Comparison of ENCODE assay signal across 25 cellular contexts in genomic region chr2:94995516-94995915, GRCh38. TPM values are rescaled to one million over a fixed set of nuclear protein-coding genes. Genes with fewer than 3 reads are reported as not detected.
DNase-seq lines count a peak whose midpoint lies in the region; ATAC-seq and TF ChIP-seq lines count a peak whose summit lies in the region.
"Had no signal": no experiment of that assay in that cellular context is flagged by ENCODE, and none has a peak within 500 bp of the region (broad histone marks: within the 10 kb centered on the region; RNA-seq: fewer than 3 reads in every experiment).

No MANE protein-coding gene starts in this region.

- no peak overlapping the region for H3T11ph ChIP-seq in H9 (ENCODE audit: low read length)

- H3K18ac ChIP-seq in H9 (ENCODE audit: insufficient read length, low read depth, low read length) (no peak overlapping the region), neuronal stem cell (ENCODE audit: low read length) (peak overlapping the region; percentile 1)

- H3K9me3 ChIP-seq in H9 (ENCODE audit: control insufficient read depth, low read depth, low read length) (no peaks in the 10 kb centered on the region), Peyer's patch (no peaks in the 10 kb centered on the region), neuronal stem cell (replicated peaks in 1 of 2; ENCODE audit: control insufficient read depth in 2 of 2, insufficient read depth in 1 of 2, low read depth in 1 of 2, low read length in 2 of 2) (no peaks in the 10 kb centered on the region)
- H3K9me3 ChIP-seq: SJSA1 had no signal

- H3K79me2 ChIP-seq in H9 (ENCODE audit: insufficient read depth, low read length): no peaks in the 10 kb centered on the region

- H3K36me3 Mint-ChIP-seq in H9 (ENCODE audit: insufficient read depth in 1 of 3, low read depth in 3 of 3): no peaks in the 10 kb centered on the region
- no peaks in the 10 kb centered on the region for H3K36me3 Mint-ChIP-seq in activated T-cell treated with anti-CD3 and anti-CD28 coated beads, Interleukin-2, amount 50 U/mL, for 24 hours (ENCODE audit: low read depth)

- no peak overlapping the region for H2BK20ac ChIP-seq in H9 (ENCODE audit: low read depth, low read length, poor library complexity, severe bottlenecking)

- H2AK5ac ChIP-seq in H9 (ENCODE audit: insufficient read length, low read length): no peak overlapping the region
- H2AK5ac ChIP-seq in neuronal stem cell (ENCODE audit: low read depth, low read length): peak overlapping the region; percentile 4

- no peak overlapping the region for H3K56ac ChIP-seq in H9 (ENCODE audit: insufficient read length, low read depth, low read length)

- no peak overlapping the region; a peak in 1 of 7 replicates for H3K27ac Mint-ChIP-seq in H9
- no peak overlapping the region for H3K27ac Mint-ChIP-seq in activated T-cell treated with anti-CD3 and anti-CD28 coated beads, Interleukin-2, amount 50 U/mL, for 24 hours
- H3K27ac Mint-ChIP-seq: CD4-positive, alpha-beta T cell had no signal

- H4K5ac ChIP-seq in H9 (ENCODE audit: insufficient read length, low read depth, low read length): no peak overlapping the region

- H3K4me1 Mint-ChIP-seq in H9: 0 out of 4 replicates have a peak, but pooled peaks cover 0 to 2% of the 10 kb centered on the region in 2 experiments
- H3K4me1 Mint-ChIP-seq in activated T-cell treated with anti-CD3 and anti-CD28 coated beads, Interleukin-2, amount 50 U/mL, for 24 hours (ENCODE audit: low read depth): no peaks in the 10 kb centered on the region

- no peak overlapping the region for H3K4me2 ChIP-seq in H9 (ENCODE audit: insufficient read depth, insufficient read length, low read length)
- H3K4me2 ChIP-seq in neuronal stem cell (ENCODE audit: insufficient read depth, low read length, poor library complexity, severe bottlenecking): no peak overlapping the region
- H3K4me2 ChIP-seq: BLaER1 treated with 17β-estradiol and CSF1 and Interleukin-3, amounts not matched to agents 10 nM and 100 nM; PC-9 had no signal

- H4K8ac ChIP-seq in H9 (replicated peaks; ENCODE audit: insufficient read length, low read depth, low read length) (no peak overlapping the region), neuronal stem cell (ENCODE audit: low read depth, low read length) (no peak overlapping the region)

- no peak overlapping the region for H2AFZ ChIP-seq in H9 (ENCODE audit: low read length)
- H2AFZ ChIP-seq in neuronal stem cell (ENCODE audit: low read length): peak overlapping the region; percentile 81
- H2AFZ ChIP-seq: PC-9 had no signal

- H4K20me1 ChIP-seq in H9 (ENCODE audit: control insufficient read depth, insufficient read depth, insufficient read length): no peaks in the 10 kb centered on the region

- H3K27me3 Mint-ChIP-seq in H9 (ENCODE audit: low read depth): peaks cover 86% of the 10 kb centered on the region
- peaks cover 36% of the 10 kb centered on the region for H3K27me3 Mint-ChIP-seq in activated T-cell treated with anti-CD3 and anti-CD28 coated beads, Interleukin-2, amount 50 U/mL, for 24 hours

- no peak for ATAC-seq in HG02678 (IDR thresholded peaks at IDR 0.05; ENCODE audit: unreplicated experiment)
- ATAC-seq: K562 had no signal

- TF ChIP-seq CTCF in H9 (conservative IDR thresholded peaks at IDR 0.05) (no peak), Peyer's patch (IDR thresholded peaks at IDR 0.05) (no peak)

- no peaks in the 10 kb centered on the region for H3K23me2 ChIP-seq in H9 (ENCODE audit: insufficient read length, low read depth, low read length, poor library complexity, severe bottlenecking)

- no peak overlapping the region for H3K4me3 Mint-ChIP-seq in H9
- H3K4me3 Mint-ChIP-seq in activated T-cell treated with anti-CD3 and anti-CD28 coated beads, Interleukin-2, amount 50 U/mL, for 24 hours: no peak overlapping the region
- H3K4me3 Mint-ChIP-seq: CD4-positive, alpha-beta T cell had no signal

- no peak overlapping the region for H3K14ac ChIP-seq in H9 (ENCODE audit: insufficient read depth, low read length)
- H3K14ac ChIP-seq in neuronal stem cell (ENCODE audit: low read length): no peak overlapping the region

- H2BK12ac ChIP-seq in H9 (ENCODE audit: insufficient read length, low read depth, low read length): no peak overlapping the region
- no peak overlapping the region for H2BK12ac ChIP-seq in neuronal stem cell (ENCODE audit: low read length)

- H2BK5ac ChIP-seq in H9 (ENCODE audit: insufficient read length, low read length) (no peak overlapping the region), neuronal stem cell (ENCODE audit: low read length) (no peak overlapping the region)

- DNase-seq in H9 (peak; percentile 10), Peyer's patch (peak in 2 of 3 donors; percentile 22 to 28), islet precursor cell (peak; percentile 14), neuronal stem cell (ENCODE audit: low spot score) (no peak), NCI-H2029 treated with DMSO at 0.1 percent for 48 hours (lab: John Stamatoyannopoulos, UW) (no peak)
- no peak for DNase-seq in activated T-cell treated with anti-CD3 and anti-CD28 coated beads, Interleukin-2, amount 50 U/mL, for 24 hours
- no peak for DNase-seq in stimulated activated CD4-positive, alpha-beta T cell treated with anti-CD3 and anti-CD28 coated beads, Interleukin-1b, Interleukin-23, amount 100 ng/mL, for 48 hours
- DNase-seq: CD4-positive, alpha-beta T cell; MV-4-11; NCI-H1105; NCI-H1436 treated with DMSO at 0.1 percent for 48 hours; NCI-H187 treated with DMSO at 0.1 percent for 48 hours; NCI-H446; NCI-H524 treated with DMSO at 0.1 percent for 48 hours; PC-9; Right ventricle myocardium superior; RPMI8226 had no signal

- H3K36me3 ChIP-seq in Peyer's patch (no peaks in the 10 kb centered on the region), neuronal stem cell (replicated peaks in 1 of 2; ENCODE audit: control insufficient read depth in 2 of 2, insufficient read depth in 2 of 2, low read length in 2 of 2) (no peaks in the 10 kb centered on the region)
- H3K36me3 ChIP-seq: BLaER1 treated with 17β-estradiol and CSF1 and Interleukin-3, amounts not matched to agents 10 nM and 100 nM; SJSA1 had no signal

- H2BK120ac ChIP-seq in H9 (ENCODE audit: low read depth, low read length, poor library complexity, severe bottlenecking) (no peak overlapping the region), neuronal stem cell (ENCODE audit: low read depth, low read length) (no peak overlapping the region)

- H3K27me3 ChIP-seq in H9 (ENCODE audit: insufficient read depth, low read length): no peaks in the 10 kb centered on the region; the same call in 1 of the 2 replicates
- H3K27me3 ChIP-seq in Peyer's patch: no peaks in the 10 kb centered on the region
- peaks cover 0 to 11% (median 7%) of the 10 kb centered on the region in 3 experiments for H3K27me3 ChIP-seq in neuronal stem cell (ENCODE audit: control insufficient read depth in 3 of 3, insufficient read depth in 3 of 3, low read depth in 1 of 3, low read length in 3 of 3)
- H3K27me3 ChIP-seq: SJSA1 had no signal

- H3K4me1 ChIP-seq in H9 (ENCODE audit: insufficient read depth, low read length) (no peaks in the 10 kb centered on the region), Peyer's patch (no peaks in the 10 kb centered on the region), neuronal stem cell (ENCODE audit: control insufficient read depth in 2 of 2, insufficient read depth in 1 of 2, low read depth in 1 of 2, low read length in 2 of 2) (peaks cover 7 to 15% of the 10 kb centered on the region in 2 donors)
- H3K4me1 ChIP-seq: SJSA1 had no signal

- H3K9ac ChIP-seq in H9 (ENCODE audit: extremely low read depth, insufficient read length, low read length): no peak overlapping the region
- H3K9ac ChIP-seq in neuronal stem cell (ENCODE audit: low read depth, low read length, poor library complexity): no peak overlapping the region
- H3K9ac ChIP-seq: BLaER1 treated with 17β-estradiol and CSF1 and Interleukin-3, amounts not matched to agents 10 nM and 100 nM had no signal

- no peak overlapping the region for H3K4me3 ChIP-seq in Peyer's patch
- no peak overlapping the region for H3K4me3 ChIP-seq in neuronal stem cell (ENCODE audit: low read length in 2 of 2)
- H3K4me3 ChIP-seq: BLaER1 treated with 17β-estradiol and CSF1 and Interleukin-3, amounts not matched to agents 10 nM and 100 nM; K562; PC-9; SJSA1 had no signal

- H3K9me3 Mint-ChIP-seq in H9: no peaks in the 10 kb centered on the region
- H3K9me3 Mint-ChIP-seq in activated T-cell treated with anti-CD3 and anti-CD28 coated beads, Interleukin-2, amount 50 U/mL, for 24 hours: no peaks in the 10 kb centered on the region
- H3K9me3 Mint-ChIP-seq: CD4-positive, alpha-beta T cell had no signal

- H3K23ac ChIP-seq in H9 (ENCODE audit: insufficient read length, low read depth, low read length) (no peak overlapping the region), neuronal stem cell (ENCODE audit: low read depth, low read length, poor library complexity) (no peak overlapping the region)

- H4K91ac ChIP-seq in H9 (ENCODE audit: insufficient read length, low read depth, low read length) (no peak overlapping the region), neuronal stem cell (ENCODE audit: low read depth, low read length, poor library complexity) (no peak overlapping the region)

- H3K27ac ChIP-seq in H9 (ENCODE audit: insufficient read length, low read depth, low read length) (no peak overlapping the region), Peyer's patch (no peak overlapping the region), neuronal stem cell (replicated peaks; ENCODE audit: low read length) (no peak overlapping the region)
- H3K27ac ChIP-seq: BLaER1 treated with 17β-estradiol and CSF1 and Interleukin-3, amounts not matched to agents 10 nM and 100 nM; PC-9; SJSA1 had no signal

- no peak overlapping the region for H3K4ac ChIP-seq in H9 (ENCODE audit: low read depth, low read length)
- H3K4ac ChIP-seq in neuronal stem cell (ENCODE audit: low read length): no peak overlapping the region

- WGBS in H9 (ENCODE audit: extremely low coverage, insufficient read length, low lambda C conversion rate): no CpG with 5 or more reads among the region's 4 CpGs
- no CpG with 5 or more reads among the region's 4 CpGs for WGBS in neuronal stem cell (ENCODE audit: extremely low coverage in 2 of 2, insufficient read length in 2 of 2, insufficient replicate concordance in 1 of 2), 2 donors

- no peak overlapping the region for H2BK15ac ChIP-seq in H9 (ENCODE audit: low read depth, low read length)
- H2BK15ac ChIP-seq in neuronal stem cell (ENCODE audit: low read length): peak overlapping the region; percentile 30

- TF ChIP-seq POLR2A in Peyer's patch (IDR thresholded peaks at IDR 0.05): no peak

- H3K79me1 ChIP-seq in H9 (ENCODE audit: insufficient read depth, low read depth, low read length, poor library complexity, severe bottlenecking): no peaks in the 10 kb centered on the region
- no peaks in the 10 kb centered on the region for H3K79me1 ChIP-seq in neuronal stem cell (ENCODE audit: low read depth, low read length)

RNA-seq across cellular contexts. Expression of gene MAL, which starts 30.0 kb away (rescaled TPM):
- total RNA-seq in H9 (2021) (not detected in 2 replicates), Peyer's patch (1 to 10 TPM in 1 of 4 donors, not detected in 3; 1.2 TPM)
- 0.18 TPM for polyA plus RNA-seq in neuronal stem cell (2013, experiment 1 of 2)
- polyA plus RNA-seq in neuronal stem cell (2013, experiment 2 of 2): 0.19 TPM
- total RNA-seq: G401, K562, LHCN-M2, MCF 10A, SJSA1 had no signal
- polyA plus RNA-seq: AG04450, K562 had no signal

Comparison
In these comparisons a context has a peak if more than half of its experiments do, and no peak if none do; other contexts are left out.
1. DNase-seq: peak in H9 (single experiment), Peyer's patch (2 of 3) and islet precursor cell (single experiment); none in neuronal stem cell (single experiment), activated T-cell treated with anti-CD3 and anti-CD28 coated beads, Interleukin-2, amount 50 U/mL, for 24 hours (single experiment), NCI-H2029 treated with DMSO at 0.1 percent for 48 hours (single experiment) and stimulated activated CD4-positive, alpha-beta T cell treated with anti-CD3 and anti-CD28 coated beads, Interleukin-1b, Interleukin-23, amount 100 ng/mL, for 48 hours (single experiment).